In the genomic region with DNA sequence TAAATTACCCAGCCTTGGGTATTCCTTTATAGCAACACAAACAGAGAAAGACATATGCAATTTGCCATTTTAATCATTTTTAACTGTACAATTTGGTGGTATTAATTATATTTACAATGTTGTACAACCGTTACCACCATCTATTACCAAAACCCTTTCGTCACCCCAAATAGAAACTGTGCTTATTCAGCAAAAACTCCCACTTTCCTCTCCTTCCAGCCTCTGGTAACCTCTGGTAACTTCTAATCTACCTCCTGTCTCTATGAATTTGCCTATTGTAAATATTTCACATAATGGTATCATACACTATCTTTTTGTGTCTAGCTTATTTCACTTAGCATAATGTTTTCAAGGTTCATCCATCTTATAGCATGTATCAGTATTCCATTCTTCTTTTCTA, we compare ENCODE assay signal across 5 cellular contexts. TPM values are rescaled to one million over a fixed set of nuclear protein-coding genes. Genes with fewer than 3 reads are reported as not detected.
DNase-seq lines count a peak whose midpoint lies in the region; ATAC-seq, FAIRE-seq and TF ChIP-seq lines count a peak whose summit lies in the region.
"Not testable (repeated sequence)": the region's sequence is repeated elsewhere in the genome, so short reads cannot be mapped to it uniquely, and the experiment has no call there.

No MANE protein-coding gene starts in this region.

- not testable (repeated sequence) for BruUV-seq in K562 (replicated peaks; lab: Mats Ljungman, UMichigan); HepG2 (replicated peaks; lab: Mats Ljungman, UMichigan)

- H3K4me2 ChIP-seq in A549; K562 (ENCODE audit: insufficient read depth, low read length); HepG2 (ENCODE audit: low read depth, low read length): not testable (repeated sequence)

- not testable (repeated sequence) for H3K4me1 ChIP-seq in A549; K562 (replicated peaks in 1 of 2; ENCODE audit: control insufficient read depth in 2 of 2, insufficient read depth in 2 of 2, low read length in 2 of 2); HepG2 (ENCODE audit: insufficient read depth, low read length)

- not testable (repeated sequence) for DNase-seq in A549 (ENCODE audit: low read depth in 1 of 2, low spot score in 1 of 2); activated T-cell treated with anti-CD3 and anti-CD28 coated beads, Interleukin-2, amount 50 U/mL, for 72 hours; K562 (ENCODE audit: extremely low read depth in 1 of 4, low spot score in 3 of 4); HepG2 (ENCODE audit: low spot score)
- peak; percentile 9 for DNase-seq in dedifferentiated amniotic fluid mesenchymal stem cell (ENCODE audit: extremely low spot score)

- not testable (repeated sequence) for TF ChIP-seq RAD21 in A549 (conservative IDR thresholded peaks at IDR 0.05 in 1 of 2, IDR thresholded peaks at IDR 0.05 in 1 of 2); K562 (CRISPR knock-in tag; conservative IDR thresholded peaks at IDR 0.05 in 1 of 2, IDR thresholded peaks at IDR 0.05 in 1 of 2); HepG2 (CRISPR knock-in tag; IDR thresholded peaks at IDR 0.05)

- not testable (repeated sequence) for H3K4me3 ChIP-seq in A549; K562; HepG2 (replicated peaks in 1 of 3; ENCODE audit: insufficient read depth in 1 of 3, low read depth in 2 of 3, low read length in 3 of 3)

- POLR2A ChIA-PET in A549 (lab: Yijun Ruan, JAX); K562 (lab: Yijun Ruan, JAX); HepG2 (lab: Yijun Ruan, JAX): not testable (repeated sequence)

- not testable (repeated sequence) for TF ChIP-seq CTCF in A549 (IDR thresholded peaks at IDR 0.05); K562 (IDR thresholded peaks at IDR 0.05 in 2 of 3, conservative IDR thresholded peaks at IDR 0.05 in 1 of 3; ENCODE audit: insufficient read depth in 2 of 3, low read depth in 1 of 3, low read length in 3 of 3); HepG2 (CRISPR knock-in tag; IDR thresholded peaks at IDR 0.05)

- WGBS in A549 (ENCODE audit: missing lambda C conversion rate): 86% methylated on average over 2 of the region's 2 CpGs
- 100% methylated on average over 2 of the region's 2 CpGs for WGBS in K562 (ENCODE audit: insufficient coverage, low coverage, missing lambda C conversion rate)
- WGBS in HepG2 (ENCODE audit: low lambda C conversion rate): 76% methylated on average over 2 of the region's 2 CpGs

- H3K9me1 ChIP-seq in K562 (ENCODE audit: control insufficient read depth, insufficient read depth, low read length): not testable (repeated sequence)

- H3K9me3 Mint-ChIP-seq in activated T-cell treated with anti-CD3 and anti-CD28 coated beads, Interleukin-2, amount 50 U/mL, for 72 hours: not testable (repeated sequence)

- peak overlapping the region; percentile 18 for H3K27ac Mint-ChIP-seq in activated T-cell treated with anti-CD3 and anti-CD28 coated beads, Interleukin-2, amount 50 U/mL, for 72 hours

- H3K4me3 Mint-ChIP-seq in activated T-cell treated with anti-CD3 and anti-CD28 coated beads, Interleukin-2, amount 50 U/mL, for 72 hours: not testable (repeated sequence)

- CTCF ChIA-PET in A549 (lab: Yijun Ruan, JAX); K562 (lab: Yijun Ruan, JAX; ENCODE audit: low intra/inter-chr PET ratio); HepG2 (lab: Yijun Ruan, JAX; ENCODE audit: low intra/inter-chr PET ratio, low total read pairs): not testable (repeated sequence)

- intact Hi-C loops in K562 (cut with micrococcal nuclease); HepG2 (cut with micrococcal nuclease; ENCODE audit: unreplicated experiment): not testable (repeated sequence)

- not testable (repeated sequence) for H3K4me1 Mint-ChIP-seq in activated T-cell treated with anti-CD3 and anti-CD28 coated beads, Interleukin-2, amount 50 U/mL, for 72 hours (ENCODE audit: low read depth)

- not testable (repeated sequence) for H3K27me3 Mint-ChIP-seq in activated T-cell treated with anti-CD3 and anti-CD28 coated beads, Interleukin-2, amount 50 U/mL, for 72 hours (ENCODE audit: low read depth)

- not testable (repeated sequence) for ATAC-seq in A549; activated T-cell treated with anti-CD3 and anti-CD28 coated beads, Interleukin-2, amount 50 U/mL, for 72 hours (replicated peaks in 1 of 2); K562; HepG2

- H3K9ac ChIP-seq in K562 (ENCODE audit: insufficient read depth in 1 of 2, low read depth in 2 of 2, low read length in 2 of 2); HepG2 (ENCODE audit: insufficient read depth, low read depth, low read length): not testable (repeated sequence)

- not testable (repeated sequence) for H3K36me3 Mint-ChIP-seq in activated T-cell treated with anti-CD3 and anti-CD28 coated beads, Interleukin-2, amount 50 U/mL, for 72 hours (ENCODE audit: insufficient read depth in 2 of 2)

- H3K27me3 ChIP-seq in K562 (ENCODE audit: control insufficient read depth in 2 of 2, insufficient read depth in 2 of 2, low read length in 2 of 2); HepG2 (ENCODE audit: control insufficient read depth in 1 of 2, insufficient read depth in 2 of 2, low read length in 2 of 2): not testable (repeated sequence)

- not testable (repeated sequence) for H3K79me2 ChIP-seq in K562 (ENCODE audit: control insufficient read depth, insufficient read depth, low read length); HepG2 (ENCODE audit: insufficient read depth, low read length)

- in situ Hi-C loops in K562 (cut with MboI); HepG2 (cut with HindIII; ENCODE audit: extremely low pct_ligation_motif_present, low pct_unique_long_range_greater_than_20kb): not testable (repeated sequence)

- not testable (repeated sequence) for H3K9me3 ChIP-seq in A549; K562 (replicated peaks; ENCODE audit: control insufficient read depth, insufficient read depth, low read depth, low read length); HepG2 (ENCODE audit: low read length)

- not testable (repeated sequence) for FAIRE-seq in A549 (lab: Jason Lieb, UNC); K562 (lab: Jason Lieb, UNC); HepG2 (lab: Jason Lieb, UNC)

- not testable (repeated sequence) for H3K27ac ChIP-seq in A549; K562 (ENCODE audit: extremely low read depth, low read depth, low read length); HepG2 (ENCODE audit: extremely low read length, insufficient read depth, low read length)

- TF ChIP-seq POLR2A in A549 (IDR thresholded peaks at IDR 0.05; ENCODE audit: low read length); K562 (conservative IDR thresholded peaks at IDR 0.05); HepG2 (IDR thresholded peaks at IDR 0.05; ENCODE audit: insufficient read depth in 1 of 2, low read depth in 2 of 2, low read length in 2 of 2): not testable (repeated sequence)

- TF ChIP-seq EP300 in A549 (IDR thresholded peaks at IDR 0.05); K562 (IDR thresholded peaks at IDR 0.05; ENCODE audit: low read length); HepG2 (IDR thresholded peaks at IDR 0.05; ENCODE audit: low read depth in 2 of 2, low read length in 2 of 2); HepG2 (CRISPR knock-in tag; IDR thresholded peaks at IDR 0.05; ENCODE audit: borderline replicate concordance): not testable (repeated sequence)

- not testable (repeated sequence) for H4K20me1 ChIP-seq in K562 (replicated peaks; ENCODE audit: control insufficient read depth, insufficient read depth, low read length); HepG2 (ENCODE audit: insufficient read depth, low read length)

- H3K36me3 ChIP-seq in K562 (ENCODE audit: control insufficient read depth, insufficient read depth, low read length); HepG2 (replicated peaks in 1 of 2; ENCODE audit: control insufficient read depth in 1 of 2, insufficient read depth in 2 of 2, low read length in 2 of 2): not testable (repeated sequence)

- H2AFZ ChIP-seq in K562 (ENCODE audit: low read depth, low read length); HepG2 (ENCODE audit: low read length): not testable (repeated sequence)

RNA-seq across cellular contexts. Expression of a gene that starts 12.2 kb away (rescaled TPM):
- polyA plus RNA-seq in A549 (2011; rRNA removed) (26.9 and 28.4 TPM in 2 replicates), A549 (2017; fragmentation: RNase III; extraction: RNeasy Plus Mini Kit Qiagen cat#74134 plus additional on column Dnase treatment) (29.5 to 32.5 TPM (median 31.4 TPM) in 3 replicates), K562 (2011; rRNA removed) (8.5 and 12.6 TPM in 2 replicates), K562 (2014; fragmentation: Illumina TruSeq; extraction: Trizol) (35.4 and 36.2 TPM in 2 replicates), K562 (2014; fragmentation: Nextera tagmentation; extraction: Ambion mirVana) (10 to 100 TPM; 11.5 to 12.0 TPM), K562 (2014; rRNA removed) (22.7 and 27.1 TPM in 2 replicates), HepG2 (2011; rRNA removed) (18.4 and 19.2 TPM in 2 replicates)
- polyA plus RNA-seq in A549 (2012; cell fraction: cytosol; rRNA removed): 13.7 and 16.6 TPM in 2 replicates
- 17.2 and 31.9 TPM in 2 replicates for polyA plus RNA-seq in A549 (2012; cell fraction: nucleus; rRNA removed)
- 4.1 and 4.9 TPM in 2 replicates for polyA minus RNA-seq in A549 (2011; rRNA and poly(A)+ RNA removed)
- total RNA-seq in activated T-cell treated with anti-CD3 and anti-CD28 coated beads, Interleukin-2, amount 50 U/mL, for 72 hours: 10 to 100 TPM; 10.5 to 12.4 TPM
- 12.4 and 26.5 TPM in 2 replicates for total RNA-seq in K562 (2011; cell fraction: chromatin; rRNA removed; ENCODE audit: low replicate concordance)
- 26.6 and 27.0 TPM in 2 replicates for total RNA-seq in K562 (2011; cell fraction: nucleolus; rRNA removed)
- 24.2 and 28.8 TPM in 2 replicates for total RNA-seq in K562 (2011; cell fraction: nucleoplasm; rRNA removed)
- total RNA-seq in K562 (2014; rRNA removed) (27.2 and 29.5 TPM in 2 replicates), K562 (2014; rRNA removed; fragmentation: Illumina TruSeq; extraction: Trizol) (33.9 and 39.9 TPM in 2 replicates), K562 (2015; rRNA removed; fragmentation: Illumina TruSeq; extraction: Trizol) (23.1 and 23.3 TPM in 2 replicates), K562 (2021) (41.4 and 44.5 TPM in 2 replicates), HepG2 (2016; rRNA removed; fragmentation: Illumina TruSeq; extraction: Trizol) (28.0 and 53.7 TPM in 2 replicates)
- polyA plus RNA-seq in K562 (2011; cell fraction: cytosol; rRNA removed): 3.6 and 13.7 TPM in 2 replicates
- polyA plus RNA-seq in K562 (2011; cell fraction: nucleus; rRNA removed): 3.9 and 7.8 TPM in 2 replicates
- 29.9 and 32.9 TPM in 2 replicates for polyA plus RNA-seq in K562 (2012)
- polyA minus RNA-seq in K562 (2011; rRNA and poly(A)+ RNA removed): 7.9 and 10.2 TPM in 2 replicates
- 6.0 and 8.0 TPM in 2 replicates for polyA minus RNA-seq in K562 (2011; cell fraction: cytosol; rRNA and poly(A)+ RNA removed)
- 11.7 and 14.5 TPM in 2 replicates for polyA minus RNA-seq in K562 (2011; cell fraction: nucleus; rRNA and poly(A)+ RNA removed)
- total RNA-seq in HepG2 (2016; cell fraction: cytosol; rRNA removed; fragmentation: Illumina TruSeq; extraction: Trizol; ENCODE audit: low read depth): 3.9 and 4.8 TPM in 2 replicates
- 24.9 and 55.2 TPM in 2 replicates for total RNA-seq in HepG2 (2016; cell fraction: insoluble cytoplasmic fraction; rRNA removed; fragmentation: Illumina TruSeq; extraction: Trizol)
- total RNA-seq in HepG2 (2016; cell fraction: membrane; rRNA removed; fragmentation: Illumina TruSeq; extraction: Trizol): 7.7 and 10.4 TPM in 2 replicates
- total RNA-seq in HepG2 (2016; cell fraction: nucleus; rRNA removed; fragmentation: Illumina TruSeq; extraction: Trizol): 52.9 and 65.7 TPM in 2 replicates
- 9.0 and 10.4 TPM in 2 replicates for polyA plus RNA-seq in HepG2 (2011; cell fraction: cytosol; rRNA removed)
- polyA plus RNA-seq in HepG2 (2011; cell fraction: nucleus; rRNA removed): 9.9 and 11.4 TPM in 2 replicates
- 25.8 and 38.1 TPM in 2 replicates for polyA plus RNA-seq in HepG2 (2012)
- 2.4 TPM in 2 replicates for polyA plus RNA-seq in HepG2 (2016; cell fraction: cytosol; fragmentation: Illumina TruSeq; extraction: Trizol; ENCODE audit: low read depth)
- 23.4 and 25.5 TPM in 2 replicates for polyA plus RNA-seq in HepG2 (2016; cell fraction: insoluble cytoplasmic fraction; fragmentation: Illumina TruSeq; extraction: Trizol; ENCODE audit: low read depth)
- polyA plus RNA-seq in HepG2 (2016; cell fraction: membrane; fragmentation: Illumina TruSeq; extraction: Trizol; ENCODE audit: low read depth): 4.2 and 5.6 TPM in 2 replicates
- 70.3 and 77.7 TPM in 2 replicates for polyA plus RNA-seq in HepG2 (2016; cell fraction: nucleus; fragmentation: Illumina TruSeq; extraction: Trizol; ENCODE audit: insufficient read depth, low read depth)
- polyA minus RNA-seq in HepG2 (2011; rRNA and poly(A)+ RNA removed; ENCODE audit: low replicate concordance): 6.3 and 28.3 TPM in 2 replicates
- polyA minus RNA-seq in HepG2 (2011; cell fraction: cytosol; rRNA and poly(A)+ RNA removed): 16.9 and 17.9 TPM in 2 replicates
- 13.6 and 15.2 TPM in 2 replicates for polyA minus RNA-seq in HepG2 (2011; cell fraction: nucleus; rRNA and poly(A)+ RNA removed)
